24 cellular contexts compared by ENCODE assay signal in the genomic region with DNA sequence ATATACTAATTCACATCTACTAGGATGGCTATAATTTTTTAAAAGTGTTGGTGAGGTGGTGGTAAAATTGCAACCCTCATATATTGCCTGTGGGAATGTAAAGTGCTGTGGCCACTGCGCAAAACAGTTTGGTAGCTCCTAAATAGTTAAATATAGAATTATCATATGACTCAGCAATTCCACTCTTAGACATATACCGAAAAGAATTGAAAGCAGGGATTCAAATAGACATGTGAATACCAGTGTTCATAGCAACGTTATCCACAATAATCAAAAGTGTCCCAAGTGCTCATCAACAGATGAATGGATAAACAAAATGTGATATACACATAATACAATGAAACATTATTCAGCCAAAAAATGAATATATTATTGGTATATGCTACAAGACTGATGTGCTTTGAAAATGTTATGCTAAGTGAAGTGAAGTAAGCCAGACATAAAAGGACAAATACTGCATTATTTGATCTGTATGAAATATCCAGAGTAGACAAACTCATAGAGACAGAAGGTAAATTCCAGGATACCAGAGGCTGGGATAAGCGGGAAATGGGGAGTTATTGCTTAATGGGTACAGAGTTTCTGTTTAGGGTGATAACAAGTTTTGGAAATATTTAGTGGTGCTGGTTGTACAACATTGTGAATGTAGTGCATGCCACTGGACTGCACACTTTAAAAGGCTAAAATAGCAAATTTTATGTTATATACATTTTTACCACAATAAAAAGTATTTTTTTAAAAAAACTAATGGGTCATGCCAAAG.
"Had no signal": no experiment of that assay in that cellular context is flagged by ENCODE, and none has a peak within 500 bp of the region (broad histone marks: within the 10 kb centered on the region; RNA-seq: fewer than 3 reads in every experiment).

No MANE protein-coding gene starts in this region.

- H3K27me3 ChIP-seq: neural progenitor cell, right lobe of liver, sigmoid colon, stomach, thyroid gland, tibial nerve, upper lobe of left lung, vagina had no signal

- H3K36me3 ChIP-seq: neural progenitor cell, ovary, right lobe of liver, sigmoid colon, stomach, thoracic aorta, thyroid gland, tibial nerve, upper lobe of left lung, vagina had no signal

- H3K79me2 ChIP-seq: parathyroid adenoma had no signal

- H3K9me3 ChIP-seq: ovary, psoas muscle, right lobe of liver, sigmoid colon, stomach, thoracic aorta, thyroid gland, tibial nerve, upper lobe of left lung, vagina had no signal

- H2AFZ ChIP-seq: neural progenitor cell, parathyroid adenoma had no signal

- H3K4me2 ChIP-seq: neural progenitor cell had no signal

- H3K4me3 ChIP-seq: neural progenitor cell, ovary, psoas muscle, right lobe of liver, sigmoid colon, stomach, thoracic aorta, thyroid gland, tibial nerve, upper lobe of left lung, vagina had no signal

- H3K4me1 ChIP-seq: neural progenitor cell, parathyroid adenoma, psoas muscle, right lobe of liver, sigmoid colon, stomach, thyroid gland, tibial nerve, upper lobe of left lung, vagina had no signal

- ATAC-seq: psoas muscle; right cardiac atrium; stimulated activated effector memory CD8-positive, alpha-beta T cell treated with anti-CD3 and anti-CD28 coated beads, Interleukin-12 subunit alpha, Interleukin-12 subunit beta, amount 100 ng/mL, for 72 hours; stimulated activated naive B cell treated with anti-CD40 and anti-IgM and Interleukin-4, amounts not matched to agents 10 μg/mL and 1 μg/mL and 100 μg/mL, for 72 hours had no signal

- H3K27ac ChIP-seq: neural progenitor cell, ovary, parathyroid adenoma, psoas muscle, right lobe of liver, sigmoid colon, stomach, thoracic aorta, thyroid gland, tibial nerve, upper lobe of left lung, vagina had no signal

- H3K9ac ChIP-seq: neural progenitor cell, parathyroid adenoma had no signal

- DNase-seq: occipital lobe; ovary; posterior cingulate gyrus; psoas muscle; right cardiac atrium; right lobe of liver; sigmoid colon; small intestine; stimulated activated CD4-positive, alpha-beta T cell treated with anti-CD3 and anti-CD28 coated beads, Interleukin-15, amount 100 ng/mL, for 24 hours; stimulated activated CD4-positive, alpha-beta T cell treated with anti-CD3 and anti-CD28 coated beads, Interleukin-2, amount 100 ng/mL, for 24 hours; stimulated activated CD4-positive, alpha-beta T cell treated with anti-CD3 and anti-CD28 coated beads, Interleukin-2, amount 100 ng/mL, for 48 hours; stimulated activated CD4-positive, alpha-beta T cell treated with anti-CD3 and anti-CD28 coated beads, Interleukin-4, amount 100 ng/mL, for 24 hours; stimulated activated naive B cell treated with anti-CD40 and anti-IgM and Interleukin-4, amounts not matched to agents 10 μg/mL and 1 μg/mL and 100 μg/mL, for 72 hours; stimulated activated naive CD4-positive, alpha-beta T cell treated with Interleukin-2 at 50 U/mL for 16 hours; stomach; thyroid gland; upper lobe of left lung had no signal

- FAIRE-seq: small intestine, urothelium cell line had no signal
